8 cellular contexts compared by ENCODE assay signal in genomic region chr10:114544045-114544659, GRCh38.
DNase-seq lines count a peak whose midpoint lies in the region; ATAC-seq, FAIRE-seq and TF ChIP-seq lines count a peak whose summit lies in the region.

No MANE protein-coding gene starts in this region.

- H3K27ac ChIP-seq in WERI-Rb-1, result no peak overlapping the region

- H3K9me3 ChIP-seq in WERI-Rb-1 (ENCODE audit: severe bottlenecking), result peaks cover 4% of the 10 kb centered on the region

- TF ChIP-seq CTCF in GM13977 (IDR thresholded peaks at IDR 0.05; ENCODE audit: extremely low read depth, insufficient read depth, missing control alignments) (no peak), WERI-Rb-1 (IDR thresholded peaks at IDR 0.05; ENCODE audit: low read depth, low read length) (no peak)

- DNase-seq in GM13977 (ENCODE audit: low spot score), result peak; percentile 65
- DNase-seq in RCC 7860 (ENCODE audit: low spot score), result peak; percentile 32
- DNase-seq in activated naive CD4-positive, alpha-beta T cell treated with anti-CD3 and anti-CD28 coated beads, Interleukin-2, amount 50 U/mL, for 16 hours, result peak; percentile 47
- peak; percentile 51 for DNase-seq in stimulated activated CD8-positive, alpha-beta memory T cell treated with anti-CD3 and anti-CD28 coated beads, Interleukin-12 subunit alpha, Interleukin-12 subunit beta, amount 100 ng/mL, for 1 hour (ENCODE audit: low read depth)
- no peak for DNase-seq in epidermal melanocyte (ENCODE audit: insufficient read length, low spot score)
- no peak for DNase-seq in hepatic stellate cell (ENCODE audit: low spot score)
- no peak for DNase-seq in WERI-Rb-1

- ATAC-seq in HG02759 (IDR thresholded peaks at IDR 0.05; ENCODE audit: unreplicated experiment), result peak; percentile 96

- H3K4me3 ChIP-seq in WERI-Rb-1 (ENCODE audit: low read depth, low read length), result no peak overlapping the region

- no peaks in the 10 kb centered on the region; the same call in 1 of the 2 replicates for H3K36me3 ChIP-seq in WERI-Rb-1

- H3K27me3 ChIP-seq in WERI-Rb-1 (ENCODE audit: insufficient read depth, low read depth, severe bottlenecking), result no peaks in the 10 kb centered on the region

- no peak for FAIRE-seq in RCC 7860 (lab: Jason Lieb, UNC)

- in situ Hi-C loops in GM13977 (cut with MboI; ENCODE audit: low pct_unique_long_range_greater_than_20kb, low sequenced_read_pairs, unreplicated experiment), result no loop called here

Comparison
In these comparisons a context has a peak if more than half of its experiments do, and no peak if none do; other contexts are left out.
1. DNase-seq: peak in GM13977 (single experiment), RCC 7860 (single experiment), activated naive CD4-positive, alpha-beta T cell treated with anti-CD3 and anti-CD28 coated beads, Interleukin-2, amount 50 U/mL, for 16 hours (single experiment) and stimulated activated CD8-positive, alpha-beta memory T cell treated with anti-CD3 and anti-CD28 coated beads, Interleukin-12 subunit alpha, Interleukin-12 subunit beta, amount 100 ng/mL, for 1 hour (single experiment); none in epidermal melanocyte (single experiment), hepatic stellate cell (single experiment) and WERI-Rb-1 (single experiment).